In genomic region chr17:2336215-2337151, GRCh38 we compare ENCODE assay signal across 8 cellular contexts. TPM values are rescaled to one million over a fixed set of nuclear protein-coding genes. Genes with fewer than 3 reads are reported as not detected.
DNase-seq lines count a peak whose midpoint lies in the region; ATAC-seq and TF ChIP-seq lines count a peak whose summit lies in the region.

TSS of gene TSR1 (minus strand) at chr17:2336457. CDS start at chr17:2336427, 30 bp downstream.

- peak within 1 kb of the TSS; percentile 61 for H3K27ac ChIP-seq in fibroblast of lung (ENCODE audit: insufficient read depth, low read length)

- no peak within 1 kb of the TSS for H3K4me3 Mint-ChIP-seq in activated T-helper 17 cell treated with anti-CD3 and anti-CD28 coated beads, Interleukin-2, amount 50 U/mL, for 72 hours
- peak within 1 kb of the TSS; percentile 99 for H3K4me3 Mint-ChIP-seq in natural killer cell

- peaks cover 13% of the 10 kb centered on the region for H3K4me1 ChIP-seq in fibroblast of lung (ENCODE audit: control insufficient read depth, extremely low read depth, insufficient read depth, low read length)

- peak; percentile 31 to 32 for TF ChIP-seq CTCF in fibroblast of lung (conservative IDR thresholded peaks at IDR 0.05 in 1 of 2, IDR thresholded peaks at IDR 0.05 in 1 of 2; ENCODE audit: low read depth in 1 of 2, low read length in 2 of 2)
- no peak for TF ChIP-seq CTCF in natural killer cell (IDR thresholded peaks at IDR 0.05)

- ATAC-seq in GM21619 (IDR thresholded peaks at IDR 0.05; ENCODE audit: unreplicated experiment): peak; percentile 74
- peak; percentile 95 for ATAC-seq in activated T-helper 17 cell treated with anti-CD3 and anti-CD28 coated beads, Interleukin-2, amount 50 U/mL, for 72 hours (replicated peaks)
- ATAC-seq in natural killer cell: peak; percentile 81 to 92 (median 85)

- H3K4me2 ChIP-seq in fibroblast of lung (ENCODE audit: extremely low read depth, insufficient read depth, low read length): peak within 1 kb of the TSS; percentile 99

- H3K9me3 ChIP-seq in fibroblast of lung (ENCODE audit: control insufficient read depth, insufficient read depth, low read depth, low read length): no peaks in the 10 kb centered on the region

- H3K36me3 ChIP-seq in fibroblast of lung (ENCODE audit: control insufficient read depth, insufficient read depth, low read length): peaks cover 13% of the 10 kb centered on the region

- H3K4me3 ChIP-seq in fibroblast of lung (replicated peaks in 1 of 4; ENCODE audit: control extremely low read depth in 1 of 4, insufficient read depth in 1 of 4, low read depth in 3 of 4, low read length in 4 of 4): peak within 1 kb of the TSS; percentile 60 to 96 (median 93)

- H4K20me1 ChIP-seq in fibroblast of lung (ENCODE audit: control insufficient read depth, extremely low read depth, insufficient read depth, low read length): no peaks in the 10 kb centered on the region

- peak within 1 kb of the TSS; percentile 88 for H2AFZ ChIP-seq in fibroblast of lung (ENCODE audit: low read length)

- H3K9ac ChIP-seq in fibroblast of lung (ENCODE audit: insufficient read depth, low read length): peak within 1 kb of the TSS; percentile 86

- peak; percentile 80 for DNase-seq in DMS79 (lab: John Stamatoyannopoulos, UW)
- peak; percentile 54 for DNase-seq in KG1 (lab: John Stamatoyannopoulos, UW)
- DNase-seq in RKO (ENCODE audit: low spot score): peak; percentile 91
- DNase-seq in fibroblast of lung (ENCODE audit: low read depth in 2 of 2): peak; percentile 89 to 91
- peak; percentile 79 for DNase-seq in natural killer cell
- peak; percentile 86 for DNase-seq in stimulated activated naive CD4-positive, alpha-beta T cell treated with Interleukin-2 at 50 U/mL for 16 hours (lab: John Stamatoyannopoulos, UW)

- peaks cover under 1% of the 10 kb centered on the region for H3K36me3 Mint-ChIP-seq in activated T-helper 17 cell treated with anti-CD3 and anti-CD28 coated beads, Interleukin-2, amount 50 U/mL, for 72 hours (ENCODE audit: low read depth)
- H3K36me3 Mint-ChIP-seq in natural killer cell: no peaks in the 10 kb centered on the region

- no peaks in the 10 kb centered on the region for H3K27me3 Mint-ChIP-seq in activated T-helper 17 cell treated with anti-CD3 and anti-CD28 coated beads, Interleukin-2, amount 50 U/mL, for 72 hours
- no peaks in the 10 kb centered on the region for H3K27me3 Mint-ChIP-seq in natural killer cell (ENCODE audit: low read depth in 2 of 2)

- peak within 1 kb of the TSS; percentile 98 for H3K27ac Mint-ChIP-seq in activated T-helper 17 cell treated with anti-CD3 and anti-CD28 coated beads, Interleukin-2, amount 50 U/mL, for 72 hours
- peak within 1 kb of the TSS; percentile 90 to 93 for H3K27ac Mint-ChIP-seq in natural killer cell

- H3K79me2 ChIP-seq in fibroblast of lung (ENCODE audit: control insufficient read depth, insufficient read depth, low read length): peaks cover 29% of the 10 kb centered on the region

- intact Hi-C loops in natural killer cell (cut with micrococcal nuclease): no loop called here

- no peaks in the 10 kb centered on the region for H3K9me3 Mint-ChIP-seq in activated T-helper 17 cell treated with anti-CD3 and anti-CD28 coated beads, Interleukin-2, amount 50 U/mL, for 72 hours
- H3K9me3 Mint-ChIP-seq in natural killer cell: no peaks in the 10 kb centered on the region

- no peaks in the 10 kb centered on the region for H3K27me3 ChIP-seq in fibroblast of lung (ENCODE audit: control insufficient read depth, insufficient read depth, low read length)

- peaks cover 4% of the 10 kb centered on the region for H3K4me1 Mint-ChIP-seq in activated T-helper 17 cell treated with anti-CD3 and anti-CD28 coated beads, Interleukin-2, amount 50 U/mL, for 72 hours
- H3K4me1 Mint-ChIP-seq in natural killer cell: peaks cover 17 to 19% of the 10 kb centered on the region in 2 donors

RNA-seq across cellular contexts. Expression of gene TSR1, which starts in this region (rescaled TPM):
- 10 to 100 TPM; 48.8 to 77.1 TPM for total RNA-seq in activated T-helper 17 cell treated with anti-CD3 and anti-CD28 coated beads, Interleukin-2, amount 50 U/mL, for 72 hours
- 42.4 and 47.3 TPM in 2 replicates for total RNA-seq in fibroblast of lung
- polyA plus RNA-seq in fibroblast of lung: 13.7 and 16.9 TPM in 2 replicates
- polyA plus RNA-seq in fibroblast of lung (2012): 23.3 and 32.1 TPM in 2 replicates
- polyA minus RNA-seq in fibroblast of lung (ENCODE audit: low replicate concordance): 19.0 and 50.4 TPM in 2 replicates
- 10 to 100 TPM; 19.7 to 30.7 (median 29.0) TPM for total RNA-seq in natural killer cell

Comparison
In these comparisons a context has a peak if more than half of its experiments do, and no peak if none do; other contexts are left out.
1. Peak in every context shown above with its lines: DNase-seq, ATAC-seq, H3K4me3 ChIP-seq and H3K27ac ChIP-seq.